Comparison of ENCODE assay signal across 8 cellular contexts in the genomic region with DNA sequence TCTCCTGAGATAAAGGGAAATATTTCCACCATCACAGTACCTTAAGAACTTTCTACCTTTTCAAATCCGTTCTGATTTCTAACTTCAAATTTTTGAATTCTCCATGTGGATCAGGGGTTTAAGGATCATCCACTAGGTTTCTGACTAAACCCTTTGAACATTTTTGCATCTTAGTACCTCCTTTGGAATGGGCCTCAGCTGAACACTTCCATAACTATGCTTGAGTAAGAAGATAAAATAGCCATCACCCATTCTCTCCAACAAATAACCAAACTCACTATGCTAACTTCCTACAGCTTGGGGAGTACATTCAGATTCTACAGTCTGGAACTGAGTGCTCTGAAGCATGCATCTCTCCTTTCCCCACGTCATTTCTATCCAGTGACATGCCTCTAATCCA. TPM values are rescaled to one million over a fixed set of nuclear protein-coding genes. Genes with fewer than 3 reads are reported as not detected.
DNase-seq lines count a peak whose midpoint lies in the region; ATAC-seq, FAIRE-seq and TF ChIP-seq lines count a peak whose summit lies in the region.

No MANE protein-coding gene starts in this region.

- TF ChIP-seq EP300 in SK-N-SH (IDR thresholded peaks at IDR 0.05; ENCODE audit: borderline replicate concordance in 1 of 2, low read depth in 1 of 2, low read length in 1 of 2): no peak

- no peak for TF ChIP-seq CTCF in SK-N-SH (IDR thresholded peaks at IDR 0.05)

- H3K9me2 ChIP-seq in SK-N-SH: no peaks in the 10 kb centered on the region

- H3K27ac ChIP-seq in SK-N-SH (ENCODE audit: low read depth in 2 of 2, low read length in 1 of 2): peak overlapping the region; percentile 76 to 96
- no peak overlapping the region for H3K27ac ChIP-seq in iPS-20b (ENCODE audit: low read length)

- H3K4me2 ChIP-seq in SK-N-SH: peak overlapping the region; percentile 83

- H3K4me1 Mint-ChIP-seq in activated CD4-positive, alpha-beta memory T cell treated with anti-CD3 and anti-CD28 coated beads, Interleukin-2, amount 10 ng/mL, durations not matched to agents 7 days and 5 days: peaks cover 35% of the 10 kb centered on the region
- peaks cover 17% of the 10 kb centered on the region for H3K4me1 Mint-ChIP-seq in stimulated activated effector memory CD8-positive, alpha-beta T cell treated with anti-CD3 and anti-CD28 coated beads, Interleukin-12 subunit alpha, Interleukin-12 subunit beta, amount 100 ng/mL, for 72 hours

- H3K4me1 ChIP-seq in SK-N-SH (ENCODE audit: control insufficient read depth in 1 of 2, insufficient read depth in 2 of 2, low read depth in 1 of 2, low read length in 1 of 2) (peaks cover 4 to 5% of the 10 kb centered on the region in 2 experiments; a peak in 3 of 4 replicates), iPS-20b (ENCODE audit: insufficient read depth, low read length) (peaks cover 10% of the 10 kb centered on the region; the same call in 1 of the 2 replicates)

- H2AFZ ChIP-seq in SK-N-SH (ENCODE audit: low read depth): peak overlapping the region; percentile 92

- peaks cover 27% of the 10 kb centered on the region for H3K79me2 ChIP-seq in SK-N-SH (ENCODE audit: insufficient read depth)

- WGBS in SK-N-SH (ENCODE audit: low lambda C conversion rate): 89% methylated on average over 2 of the region's 2 CpGs

- FAIRE-seq in urothelium cell line (lab: Jason Lieb, UNC) (no peak), RCC 7860 (lab: Jason Lieb, UNC) (no peak)

- ATAC-seq in SK-N-SH treated with all-trans-retinoic acid at 6 μM for 48 hours: no peak
- no peak for ATAC-seq in stimulated activated effector memory CD8-positive, alpha-beta T cell treated with anti-CD3 and anti-CD28 coated beads, Interleukin-12 subunit alpha, Interleukin-12 subunit beta, amount 100 ng/mL, for 72 hours

- peaks cover 13% of the 10 kb centered on the region; the same call in 1 of the 2 replicates for H4K20me1 ChIP-seq in SK-N-SH (ENCODE audit: insufficient read depth)

- POLR2A ChIA-PET in SK-N-SH (lab: Yijun Ruan, JAX): no interaction called here
- POLR2A ChIA-PET in activated CD4-positive, alpha-beta memory T cell treated with anti-CD3 and anti-CD28 coated beads, Interleukin-2, amount 10 ng/mL, durations not matched to agents 7 days and 5 days (lab: Charles Lee): no interaction called here

- peaks cover 7% of the 10 kb centered on the region for H3F3A ChIP-seq in SK-N-SH (replicated peaks; ENCODE audit: insufficient read depth)

- no peaks in the 10 kb centered on the region for H3K9me3 Mint-ChIP-seq in activated CD4-positive, alpha-beta memory T cell treated with anti-CD3 and anti-CD28 coated beads, Interleukin-2, amount 10 ng/mL, durations not matched to agents 7 days and 5 days
- H3K9me3 Mint-ChIP-seq in stimulated activated effector memory CD8-positive, alpha-beta T cell treated with anti-CD3 and anti-CD28 coated beads, Interleukin-12 subunit alpha, Interleukin-12 subunit beta, amount 100 ng/mL, for 72 hours: no peaks in the 10 kb centered on the region

- peaks cover 20% of the 10 kb centered on the region for H3K36me3 Mint-ChIP-seq in activated CD4-positive, alpha-beta memory T cell treated with anti-CD3 and anti-CD28 coated beads, Interleukin-2, amount 10 ng/mL, durations not matched to agents 7 days and 5 days (ENCODE audit: low read depth)
- H3K36me3 Mint-ChIP-seq in stimulated activated effector memory CD8-positive, alpha-beta T cell treated with anti-CD3 and anti-CD28 coated beads, Interleukin-12 subunit alpha, Interleukin-12 subunit beta, amount 100 ng/mL, for 72 hours: peaks cover 15% of the 10 kb centered on the region

- H3K9me3 ChIP-seq in SK-N-SH (no peaks in the 10 kb centered on the region), iPS-20b (ENCODE audit: insufficient read depth, low read depth, low read length) (no peaks in the 10 kb centered on the region)

- no peak for TF ChIP-seq RAD21 in SK-N-SH (IDR thresholded peaks at IDR 0.05; ENCODE audit: low read length)

- peak overlapping the region; percentile 79 for H3K4me3 Mint-ChIP-seq in activated CD4-positive, alpha-beta memory T cell treated with anti-CD3 and anti-CD28 coated beads, Interleukin-2, amount 10 ng/mL, durations not matched to agents 7 days and 5 days
- H3K4me3 Mint-ChIP-seq in stimulated activated effector memory CD8-positive, alpha-beta T cell treated with anti-CD3 and anti-CD28 coated beads, Interleukin-12 subunit alpha, Interleukin-12 subunit beta, amount 100 ng/mL, for 72 hours: peak overlapping the region; percentile 90

- peaks cover 3% of the 10 kb centered on the region for H3K27me3 Mint-ChIP-seq in activated CD4-positive, alpha-beta memory T cell treated with anti-CD3 and anti-CD28 coated beads, Interleukin-2, amount 10 ng/mL, durations not matched to agents 7 days and 5 days

- H3K4me3 ChIP-seq in SK-N-SH (ENCODE audit: low read depth in 2 of 2, low read length in 1 of 2): peak overlapping the region; percentile 71 to 74; a peak in 3 of 4 replicates
- peak overlapping the region; percentile 86 for H3K4me3 ChIP-seq in iPS-20b (ENCODE audit: low read length)

- H3K27ac Mint-ChIP-seq in activated CD4-positive, alpha-beta memory T cell treated with anti-CD3 and anti-CD28 coated beads, Interleukin-2, amount 10 ng/mL, durations not matched to agents 7 days and 5 days: no peak overlapping the region
- no peak overlapping the region for H3K27ac Mint-ChIP-seq in stimulated activated effector memory CD8-positive, alpha-beta T cell treated with anti-CD3 and anti-CD28 coated beads, Interleukin-12 subunit alpha, Interleukin-12 subunit beta, amount 100 ng/mL, for 72 hours

- CTCF ChIA-PET in SK-N-SH (lab: Yijun Ruan, JAX): interaction anchor here (0.8 to 5.8 kb wide), 6 partner anchors 8 to 1489 kb away, joined by 3 to 42 read pairs (median 3); no protein-coding TSS in a partner anchor
- CTCF ChIA-PET in activated CD4-positive, alpha-beta memory T cell treated with anti-CD3 and anti-CD28 coated beads, Interleukin-2, amount 10 ng/mL, durations not matched to agents 7 days and 5 days (lab: Charles Lee): interaction anchor here (1.2 kb wide), 2 partner anchors 81 to 700 kb away, joined by 3 to 4 read pairs; no protein-coding TSS in a partner anchor

- no peak for DNase-seq in SK-N-SH
- DNase-seq in activated CD4-positive, alpha-beta memory T cell treated with anti-CD3 and anti-CD28 coated beads, Interleukin-2, amount 10 ng/mL, durations not matched to agents 7 days and 5 days: no peak
- DNase-seq in stimulated activated effector memory CD8-positive, alpha-beta T cell treated with anti-CD3 and anti-CD28 coated beads, Interleukin-12 subunit alpha, Interleukin-12 subunit beta, amount 100 ng/mL, for 72 hours (ENCODE audit: low spot score in 2 of 2): no peak
- DNase-seq in urothelium cell line (ENCODE audit: low spot score): no peak
- DNase-seq in RCC 7860 (ENCODE audit: low spot score): no peak
- DNase-seq in amygdala (lab: John Stamatoyannopoulos, UW): no peak

- no peaks in the 10 kb centered on the region for H3K27me3 ChIP-seq in SK-N-SH (ENCODE audit: insufficient read depth)
- no peaks in the 10 kb centered on the region for H3K27me3 ChIP-seq in iPS-20b (ENCODE audit: insufficient read depth, low read length)

- H3K9ac ChIP-seq in SK-N-SH (peak overlapping the region; percentile 64; the same call in 1 of the 2 replicates), iPS-20b (ENCODE audit: low read depth, low read length) (peak overlapping the region; percentile 89; the same call in 1 of the 2 replicates)

- H3K36me3 ChIP-seq in SK-N-SH (replicated peaks in 1 of 2; ENCODE audit: control insufficient read depth in 1 of 2, insufficient read depth in 2 of 2, low read length in 1 of 2): peaks cover under 1 to 8% of the 10 kb centered on the region in 2 experiments
- peaks cover 4% of the 10 kb centered on the region for H3K36me3 ChIP-seq in iPS-20b (ENCODE audit: insufficient read depth, low read depth, low read length)

TF ChIP-seq in SK-N-SH, 30 proteins besides CTCF, POLR2A, EP300 and RAD21:
- TF ChIP-seq SIN3A (IDR thresholded peaks at IDR 0.05; ENCODE audit: borderline replicate concordance, low read depth, low read length) (no peak), CHD2 (IDR thresholded peaks at IDR 0.05; ENCODE audit: low read length, partially characterized antibody) (no peak)
- TF ChIP-seq, protein P1, sequence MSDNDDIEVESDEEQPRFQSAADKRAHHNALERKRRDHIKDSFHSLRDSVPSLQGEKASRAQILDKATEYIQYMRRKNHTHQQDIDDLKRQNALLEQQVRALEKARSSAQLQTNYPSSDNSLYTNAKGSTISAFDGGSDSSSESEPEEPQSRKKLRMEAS (IDR thresholded peaks at IDR 0.05; ENCODE audit: low read depth): no peak
- TF ChIP-seq, protein P2, sequence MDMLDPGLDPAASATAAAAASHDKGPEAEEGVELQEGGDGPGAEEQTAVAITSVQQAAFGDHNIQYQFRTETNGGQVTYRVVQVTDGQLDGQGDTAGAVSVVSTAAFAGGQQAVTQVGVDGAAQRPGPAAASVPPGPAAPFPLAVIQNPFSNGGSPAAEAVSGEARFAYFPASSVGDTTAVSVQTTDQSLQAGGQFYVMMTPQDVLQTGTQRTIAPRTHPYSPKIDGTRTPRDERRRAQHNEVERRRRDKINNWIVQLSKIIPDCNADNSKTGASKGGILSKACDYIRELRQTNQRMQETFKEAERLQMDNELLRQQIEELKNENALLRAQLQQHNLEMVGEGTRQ (IDR thresholded peaks at IDR 0.05; ENCODE audit: borderline replicate concordance, low read depth, low read length): no peak

TF ChIP-seq in SK-N-SH treated with all-trans-retinoic acid at 6 μM for 48 hours, 23 proteins besides CTCF, POLR2A, EP300 and RAD21 (continues in another document):
- TF ChIP-seq SNAI2 (CRISPR knock-in tag; IDR thresholded peaks at IDR 0.05): no peak
- no peak for TF ChIP-seq GLIS3 (CRISPR knock-in tag; IDR thresholded peaks at IDR 0.05)
- TF ChIP-seq ARNTL (CRISPR knock-in tag; IDR thresholded peaks at IDR 0.05; ENCODE audit: borderline replicate concordance, low read depth): no peak

RNA-seq across cellular contexts. Expression of a gene that starts 1.3 kb away (rescaled TPM):
- polyA plus RNA-seq in SK-N-SH (2012; rRNA removed): 19.0 and 27.4 TPM in 2 replicates
- 18.9 and 26.6 TPM in 2 replicates for polyA plus RNA-seq in SK-N-SH (2012; cell fraction: cytosol; rRNA removed)
- 68.9 and 69.9 TPM in 2 replicates for polyA plus RNA-seq in SK-N-SH (2012; cell fraction: nucleus; rRNA removed)
- 10 to 100 TPM; 20.7 to 24.1 TPM for total RNA-seq in activated CD4-positive, alpha-beta memory T cell treated with anti-CD3 and anti-CD28 coated beads, Interleukin-2, amount 10 ng/mL, durations not matched to agents 7 days and 5 days
